8 cellular contexts compared by ENCODE assay signal in genomic region chr11:93543292-93543977, GRCh38. TPM values are rescaled to one million over a fixed set of nuclear protein-coding genes. Genes with fewer than 3 reads are reported as not detected.
DNase-seq lines count a peak whose midpoint lies in the region; ATAC-seq and TF ChIP-seq lines count a peak whose summit lies in the region.

SMCO4 (minus strand) TSS chr11:93543391; CDS start chr11:93479189, 64,202 bp downstream.

- H3K4me3 ChIP-seq in IMR-90 (ENCODE audit: insufficient read depth, low read depth, low read length) (peak within 1 kb of the TSS; percentile 57), mucosa of rectum (ENCODE audit: low read length in 2 of 2) (peak within 1 kb of the TSS; percentile 68 to 89)

- H3K14ac ChIP-seq in IMR-90 (replicated peaks; ENCODE audit: low read depth, low read length): peak within 1 kb of the TSS; percentile 66; the same call in 1 of the 2 replicates

- H3K9me1 ChIP-seq in IMR-90 (ENCODE audit: insufficient read depth, low read length): peaks cover 3% of the 10 kb centered on the region; the same call in 1 of the 2 replicates

- TF ChIP-seq RAD21 in IMR-90 (IDR thresholded peaks at IDR 0.05; ENCODE audit: low read length): peak; percentile 81

- H3K27ac ChIP-seq in IMR-90 (ENCODE audit: insufficient read depth, low read length) (no peak within 1 kb of the TSS; the same call in 1 of the 2 replicates), mucosa of rectum (ENCODE audit: low read depth in 2 of 2, low read length in 2 of 2) (peak within 1 kb of the TSS; percentile 69 to 71)

- H2AFZ ChIP-seq in IMR-90 (replicated peaks; ENCODE audit: low read length, poor library complexity): peak within 1 kb of the TSS; percentile 98

- H2BK15ac ChIP-seq in IMR-90 (ENCODE audit: low read depth, low read length): no peak within 1 kb of the TSS

- peaks cover 8 to 13% of the 10 kb centered on the region in 2 experiments; a peak in 1 of 4 replicates for H3K79me1 ChIP-seq in IMR-90 (ENCODE audit: low read depth in 1 of 2, low read length in 2 of 2)

- WGBS in IMR-90 (ENCODE audit: extremely low coverage in 2 of 2, insufficient read length in 1 of 2), 2 experiments: 1% methylated on average over 23 of the region's 59 CpGs; no CpG with 5 or more reads in 1 of the 2 experiments

- intact Hi-C loops in IMR-90 (cut with micrococcal nuclease): loop anchor here (1.0 to 5.0 kb wide), 3 partner anchors 109 to 601 kb away; no protein-coding TSS in a partner anchor

- H3K36me3 ChIP-seq in IMR-90 (ENCODE audit: control insufficient read depth, insufficient read depth, low read length) (no peaks in the 10 kb centered on the region), mucosa of rectum (ENCODE audit: control insufficient read depth in 2 of 2, insufficient read depth in 2 of 2, low read length in 2 of 2) (no peaks in the 10 kb centered on the region)

- H4K91ac ChIP-seq in IMR-90 (ENCODE audit: insufficient read depth, low read depth, low read length): no peak within 1 kb of the TSS; the same call in 1 of the 2 replicates

- H3K23ac ChIP-seq in IMR-90 (ENCODE audit: low read depth, low read length): no peak within 1 kb of the TSS; the same call in 1 of the 2 replicates

- no peak within 1 kb of the TSS for H3K18ac ChIP-seq in IMR-90 (ENCODE audit: low read depth, low read length)

- POLR2A ChIA-PET in IMR-90 (lab: Charles Lee; ENCODE audit: unreplicated experiment): no interaction called here

- H4K20me1 ChIP-seq in IMR-90 (ENCODE audit: insufficient read depth, low read length): peaks cover 3% of the 10 kb centered on the region; the same call in 1 of the 2 replicates

- no peak within 1 kb of the TSS for H4K5ac ChIP-seq in IMR-90 (ENCODE audit: low read depth, low read length)

- peak within 1 kb of the TSS; percentile 79 for H2AK9ac ChIP-seq in IMR-90 (replicated peaks; ENCODE audit: low read depth, low read length, poor library complexity)

- no peak within 1 kb of the TSS for H2BK20ac ChIP-seq in IMR-90 (ENCODE audit: low read depth, low read length)

- no TSS peak for BruUV-seq in IMR-90 (replicated peaks; lab: Mats Ljungman, UMichigan)

- ATAC-seq in GM21576 (IDR thresholded peaks at IDR 0.05; ENCODE audit: unreplicated experiment) (peak; percentile 76), IMR-90 (ENCODE audit: low read depth) (peak; percentile 95)

- in situ Hi-C loops in IMR-90 (cut with MboI; ENCODE audit: low sequenced_read_pairs): loop anchor here (5.0 kb wide), 1 partner anchor 306 kb away; no protein-coding TSS in a partner anchor

- no peak within 1 kb of the TSS for H3K56ac ChIP-seq in IMR-90 (ENCODE audit: extremely low read depth, insufficient read depth, low read length)

- peak; percentile 85 for TF ChIP-seq CTCF in IMR-90 (conservative IDR thresholded peaks at IDR 0.05; ENCODE audit: low read depth, low read length)

- DNase-seq in DMS153 (lab: John Stamatoyannopoulos, UW) (peak; percentile 69), IMR-90 (peak; percentile 66), OCI-M1 (lab: John Stamatoyannopoulos, UW) (peak; percentile 91), activated T-cell treated with anti-CD3 and anti-CD28 coated beads for 4 hours (peak; percentile 48), erythroblast (lab: John Stamatoyannopoulos, UW) (peak; percentile 78 to 84)
- DNase-seq in stimulated activated CD8-positive, alpha-beta memory T cell treated with anti-CD3 and anti-CD28 coated beads, Interleukin-7, amount 100 ng/mL, for 1 hour (ENCODE audit: low read depth in 2 of 2): peak; percentile 14 to 29

- dilution Hi-C loops in IMR-90 (cut with HindIII; ENCODE audit: low sequenced_read_pairs, unreplicated experiment): no loop called here

- H3K4ac ChIP-seq in IMR-90 (ENCODE audit: low read depth, low read length): peak within 1 kb of the TSS; percentile 16; the same call in 1 of the 2 replicates

- H3K4me2 ChIP-seq in IMR-90 (ENCODE audit: low read depth, low read length): peak within 1 kb of the TSS; percentile 82

- no peak within 1 kb of the TSS for H2BK5ac ChIP-seq in IMR-90 (ENCODE audit: low read depth, low read length, poor library complexity, severe bottlenecking)

- H3K9ac ChIP-seq in IMR-90 (ENCODE audit: low read depth, low read length) (peak within 1 kb of the TSS; percentile 34), mucosa of rectum (ENCODE audit: low read depth in 1 of 2, low read length in 2 of 2) (peak within 1 kb of the TSS; percentile 73 to 78)

- H4K8ac ChIP-seq in IMR-90 (ENCODE audit: low read depth in 2 of 2, low read length in 2 of 2): peak within 1 kb of the TSS in 1 of 2 experiments; percentile 30; a peak in 1 of 4 replicates

- H3K9me3 ChIP-seq in IMR-90 (ENCODE audit: control insufficient read depth, insufficient read depth, low read length) (no peaks in the 10 kb centered on the region), mucosa of rectum (ENCODE audit: control insufficient read depth in 2 of 2, low read length in 2 of 2) (no peaks in the 10 kb centered on the region)

- peaks cover 17% of the 10 kb centered on the region for H3K27me3 ChIP-seq in IMR-90 (ENCODE audit: control insufficient read depth, insufficient read depth, low read length)
- H3K27me3 ChIP-seq in mucosa of rectum (ENCODE audit: control insufficient read depth in 2 of 2, insufficient read depth in 2 of 2, low read length in 2 of 2): no peaks in the 10 kb centered on the region

- peak; percentile 45; the same call in 1 of the 2 replicates for TF ChIP-seq POLR2A in IMR-90 (IDR thresholded peaks at IDR 0.05; ENCODE audit: low read depth, low read length)
- TF ChIP-seq POLR2A in erythroblast (IDR thresholded peaks at IDR 0.05; ENCODE audit: low read length): no peak

- peak within 1 kb of the TSS; percentile 35; the same call in 1 of the 2 replicates for H2BK120ac ChIP-seq in IMR-90 (ENCODE audit: low read depth, low read length)

- H3K4me1 ChIP-seq in IMR-90 (ENCODE audit: control insufficient read depth, insufficient read depth, low read length) (peaks cover 2% of the 10 kb centered on the region; the same call in 1 of the 2 replicates), mucosa of rectum (ENCODE audit: control insufficient read depth in 2 of 2, insufficient read depth in 2 of 2, low read length in 2 of 2) (peaks cover 9 to 12% of the 10 kb centered on the region in 2 donors)

- H2AK5ac ChIP-seq in IMR-90 (ENCODE audit: low read depth, low read length): no peak within 1 kb of the TSS

- CTCF ChIA-PET in IMR-90 (lab: Yijun Ruan, JAX): interaction anchor here (0.6 to 2.0 kb wide), 2 partner anchors 29 to 309 kb away, joined by 3 to 5 read pairs; no protein-coding TSS in a partner anchor

TF ChIP-seq in IMR-90, 13 proteins besides CTCF, POLR2A, EP300 and RAD21:
- TF ChIP-seq MXI1 (IDR thresholded peaks at IDR 0.05; ENCODE audit: borderline replicate concordance, low read depth, low read length): 0 out of 2 replicates have a peak, but pooled peaks have one; percentile 12
- no peak for TF ChIP-seq CHD1 (IDR thresholded peaks at IDR 0.05; ENCODE audit: low read depth, low read length)
- peak; percentile 75 for TF ChIP-seq SMC3 (IDR thresholded peaks at IDR 0.05; ENCODE audit: low read depth, low read length)
- no peak for TF ChIP-seq ELK1 (IDR thresholded peaks at IDR 0.05; ENCODE audit: borderline replicate concordance, low read depth, low read length)
- TF ChIP-seq MAZ (IDR thresholded peaks at IDR 0.05; ENCODE audit: borderline replicate concordance, low read depth, low read length): peak; percentile 78
- TF ChIP-seq RCOR1 (IDR thresholded peaks at IDR 0.05; ENCODE audit: insufficient replicate concordance, low read length): peak; percentile 10
- no peak for TF ChIP-seq CEBPB (IDR thresholded peaks at IDR 0.05; ENCODE audit: low read depth, low read length)

RNA-seq across cellular contexts. Expression of gene SMCO4, which starts in this region (rescaled TPM):
- total RNA-seq in IMR-90 (2012; rRNA removed): 2.2 and 4.2 TPM in 2 replicates
- polyA plus RNA-seq in IMR-90 (2012; rRNA removed): 17.7 and 21.8 TPM in 2 replicates
- 11.1 and 27.0 TPM in 2 replicates for polyA plus RNA-seq in IMR-90 (2012; cell fraction: cytosol; rRNA removed)
- 9.4 and 11.6 TPM in 2 replicates for polyA plus RNA-seq in IMR-90 (2012; cell fraction: nucleus; rRNA removed; ENCODE audit: low replicate concordance)

Comparison
In these comparisons a context has a peak if more than half of its experiments do, and no peak if none do; other contexts are left out.
1. DNase-seq: peak in every context shown above with its lines; median percentile 91 in OCI-M1; 81 in erythroblast; 69 in DMS153; 66 in IMR-90; 48 in activated T-cell treated with anti-CD3 and anti-CD28 coated beads for 4 hours; 22 in stimulated activated CD8-positive, alpha-beta memory T cell treated with anti-CD3 and anti-CD28 coated beads, Interleukin-7, amount 100 ng/mL, for 1 hour.